17 cellular contexts compared by ENCODE assay signal in genomic region chr12:30756074-30756473, GRCh38. TPM values are rescaled to one million over a fixed set of nuclear protein-coding genes. Genes with fewer than 3 reads are reported as not detected.
A peak's percentile ranks its signal among the peaks of the same experiment; 100 is the strongest.
DNase-seq lines count a peak whose midpoint lies in the region; ATAC-seq and TF ChIP-seq lines count a peak whose summit lies in the region.
"Had no signal": no experiment of that assay in that cellular context is flagged by ENCODE, and none has a peak within 500 bp of the region (broad histone marks: within the 10 kb centered on the region; RNA-seq: fewer than 3 reads in every experiment).

No MANE protein-coding gene starts in this region.

- 0 out of 2 replicates have a peak overlapping the region, but pooled peaks have one; percentile 76 for H3K4me3 ChIP-seq in HUES64 (ENCODE audit: low read length)

- H3K9ac ChIP-seq in HUES64 (ENCODE audit: low read depth, low read length) = no peak overlapping the region

- no peak for TF ChIP-seq CTCF in neural crest cell (conservative IDR thresholded peaks at IDR 0.05)

- no peaks in the 10 kb centered on the region for H3K27me3 Mint-ChIP-seq in effector memory CD8-positive, alpha-beta T cell
- no peaks in the 10 kb centered on the region for H3K27me3 Mint-ChIP-seq in neural crest cell (ENCODE audit: low read depth)

- DNase-seq in NCI-H82 (lab: John Stamatoyannopoulos, UW) (peak; percentile 2), NCI-H82 treated with DMSO at 0.1 percent for 48 hours (lab: John Stamatoyannopoulos, UW; ENCODE audit: unreplicated experiment) (no peak), neural crest cell (ENCODE audit: low read depth, low spot score) (no peak), pons (ENCODE audit: low spot score) (no peak), D341Med (ENCODE audit: low spot score) (no peak)
- no peak for DNase-seq in effector memory CD8-positive, alpha-beta T cell
- no peak for DNase-seq in NK-92 treated with Interleukin-12 subunit alpha and Interleukin-12 subunit beta, amount 100 ng/mL, for 24 hours (lab: John Stamatoyannopoulos, UW)
- DNase-seq: activated CD4-positive, alpha-beta T cell treated with anti-CD3 and anti-CD28 coated beads, Interleukin-2, amount 50 U/mL, for 48 hours; COR-L47; heart right ventricle; IMR-90; NCI-H510A; nucleus accumbens; RPMI8226; thyroid gland had no signal

- H3K27me3 ChIP-seq in HUES64 (ENCODE audit: insufficient read depth, low read length) = no peaks in the 10 kb centered on the region
- H3K27me3 ChIP-seq: heart right ventricle, thyroid gland had no signal

- H3K4me1 Mint-ChIP-seq in effector memory CD8-positive, alpha-beta T cell (ENCODE audit: low read depth in 2 of 2) = peaks cover 13 to 25% of the 10 kb centered on the region in 2 donors
- peaks cover 28% of the 10 kb centered on the region for H3K4me1 Mint-ChIP-seq in neural crest cell

- ATAC-seq in effector memory CD8-positive, alpha-beta T cell (replicated peaks) = no peak
- ATAC-seq: heart right ventricle had no signal

- 93% methylated on average over 10 of the region's 10 CpGs for WGBS in HUES64

- H3K27ac Mint-ChIP-seq in effector memory CD8-positive, alpha-beta T cell = peak overlapping the region; percentile 77 to 89
- H3K27ac Mint-ChIP-seq in neural crest cell (ENCODE audit: unreplicated experiment) = no peak overlapping the region

- H3K36me3 ChIP-seq in HUES64 (ENCODE audit: insufficient read depth, low read length) = 0 out of 2 replicates have a peak, but pooled peaks cover 3% of the 10 kb centered on the region
- H3K36me3 ChIP-seq: heart right ventricle, thyroid gland had no signal

- H3K36me3 Mint-ChIP-seq in effector memory CD8-positive, alpha-beta T cell (ENCODE audit: insufficient read depth) = peaks cover 28% of the 10 kb centered on the region
- H3K36me3 Mint-ChIP-seq in neural crest cell (ENCODE audit: low read depth) = no peaks in the 10 kb centered on the region

- no peaks in the 10 kb centered on the region; the same call in 1 of the 2 replicates for H3K9me3 ChIP-seq in HUES64 (ENCODE audit: insufficient read depth, low read depth, low read length)
- H3K9me3 ChIP-seq: thyroid gland had no signal

- no peak overlapping the region for H3K27ac ChIP-seq in HUES64 (ENCODE audit: low read depth, low read length)

- peaks cover 21% of the 10 kb centered on the region for H3K4me1 ChIP-seq in HUES64 (ENCODE audit: insufficient read depth, low read length)

- peak overlapping the region in 1 of 2 donors; percentile 90 for H3K4me3 Mint-ChIP-seq in effector memory CD8-positive, alpha-beta T cell
- H3K4me3 Mint-ChIP-seq in neural crest cell = peak overlapping the region; percentile 95

- no peaks in the 10 kb centered on the region for H3K9me3 Mint-ChIP-seq in effector memory CD8-positive, alpha-beta T cell
- no peaks in the 10 kb centered on the region for H3K9me3 Mint-ChIP-seq in neural crest cell
- H3K9me3 Mint-ChIP-seq: T-helper 2 cell treated with Interferon-gamma antibody and Interleukin-4, amounts not matched to agents 5 μg/mL and 100 μg/mL, for 36 hours had no signal

RNA-seq across cellular contexts. Expression of gene CAPRIN2, which starts 1.3 kb away (rescaled TPM):
- 34.5 TPM for polyA plus RNA-seq in HUES64 (2013, experiment 1 of 2)
- polyA plus RNA-seq in HUES64 (2013, experiment 2 of 2) = 41.1 TPM
- total RNA-seq in neural crest cell = 28.9 and 30.2 TPM in 2 replicates
